ENCODE assay signal across 1 cellular context in genomic region chr4:7781993-7782392, GRCh38.
TF ChIP-seq lines count a peak whose summit lies in the region.

No MANE protein-coding gene starts in this region.

TF ChIP-seq in SK-N-SH, 30 proteins besides CTCF, POLR2A, EP300 and RAD21 (continued from another document):
- TF ChIP-seq ZBTB33 (IDR thresholded peaks at IDR 0.05; ENCODE audit: borderline replicate concordance, low read depth) = no peak
- TF ChIP-seq FOSL2 (IDR thresholded peaks at IDR 0.05; ENCODE audit: borderline replicate concordance, low read depth) = no peak
- TF ChIP-seq CHD2 (IDR thresholded peaks at IDR 0.05; ENCODE audit: low read length, partially characterized antibody) = no peak
- no peak for TF ChIP-seq POLR2AphosphoS5 (IDR thresholded peaks at IDR 0.05; ENCODE audit: low read depth, low read length)
- TF ChIP-seq USF1 (IDR thresholded peaks at IDR 0.05; ENCODE audit: borderline replicate concordance, low read depth) = no peak
- no peak for TF ChIP-seq ELF1 (IDR thresholded peaks at IDR 0.05)
- no peak for TF ChIP-seq REST (IDR thresholded peaks at IDR 0.05; ENCODE audit: low read depth, low read length)
- no peak for TF ChIP-seq SMC3 (IDR thresholded peaks at IDR 0.05; ENCODE audit: low read depth, low read length)
- no peak for TF ChIP-seq RCOR1 (IDR thresholded peaks at IDR 0.05; ENCODE audit: low read length)
- TF ChIP-seq TEAD4 (IDR thresholded peaks at IDR 0.05; ENCODE audit: borderline replicate concordance, insufficient read depth) = no peak
